Comparison of ENCODE assay signal across 1 cellular context in genomic region chr10:53846809-53847208, GRCh38.
TF ChIP-seq lines count a peak whose summit lies in the region.

No MANE protein-coding gene starts in this region.

TF ChIP-seq in GM23338, 12 proteins besides CTCF, POLR2A, EP300 and RAD21:
- TF ChIP-seq, protein P1, sequence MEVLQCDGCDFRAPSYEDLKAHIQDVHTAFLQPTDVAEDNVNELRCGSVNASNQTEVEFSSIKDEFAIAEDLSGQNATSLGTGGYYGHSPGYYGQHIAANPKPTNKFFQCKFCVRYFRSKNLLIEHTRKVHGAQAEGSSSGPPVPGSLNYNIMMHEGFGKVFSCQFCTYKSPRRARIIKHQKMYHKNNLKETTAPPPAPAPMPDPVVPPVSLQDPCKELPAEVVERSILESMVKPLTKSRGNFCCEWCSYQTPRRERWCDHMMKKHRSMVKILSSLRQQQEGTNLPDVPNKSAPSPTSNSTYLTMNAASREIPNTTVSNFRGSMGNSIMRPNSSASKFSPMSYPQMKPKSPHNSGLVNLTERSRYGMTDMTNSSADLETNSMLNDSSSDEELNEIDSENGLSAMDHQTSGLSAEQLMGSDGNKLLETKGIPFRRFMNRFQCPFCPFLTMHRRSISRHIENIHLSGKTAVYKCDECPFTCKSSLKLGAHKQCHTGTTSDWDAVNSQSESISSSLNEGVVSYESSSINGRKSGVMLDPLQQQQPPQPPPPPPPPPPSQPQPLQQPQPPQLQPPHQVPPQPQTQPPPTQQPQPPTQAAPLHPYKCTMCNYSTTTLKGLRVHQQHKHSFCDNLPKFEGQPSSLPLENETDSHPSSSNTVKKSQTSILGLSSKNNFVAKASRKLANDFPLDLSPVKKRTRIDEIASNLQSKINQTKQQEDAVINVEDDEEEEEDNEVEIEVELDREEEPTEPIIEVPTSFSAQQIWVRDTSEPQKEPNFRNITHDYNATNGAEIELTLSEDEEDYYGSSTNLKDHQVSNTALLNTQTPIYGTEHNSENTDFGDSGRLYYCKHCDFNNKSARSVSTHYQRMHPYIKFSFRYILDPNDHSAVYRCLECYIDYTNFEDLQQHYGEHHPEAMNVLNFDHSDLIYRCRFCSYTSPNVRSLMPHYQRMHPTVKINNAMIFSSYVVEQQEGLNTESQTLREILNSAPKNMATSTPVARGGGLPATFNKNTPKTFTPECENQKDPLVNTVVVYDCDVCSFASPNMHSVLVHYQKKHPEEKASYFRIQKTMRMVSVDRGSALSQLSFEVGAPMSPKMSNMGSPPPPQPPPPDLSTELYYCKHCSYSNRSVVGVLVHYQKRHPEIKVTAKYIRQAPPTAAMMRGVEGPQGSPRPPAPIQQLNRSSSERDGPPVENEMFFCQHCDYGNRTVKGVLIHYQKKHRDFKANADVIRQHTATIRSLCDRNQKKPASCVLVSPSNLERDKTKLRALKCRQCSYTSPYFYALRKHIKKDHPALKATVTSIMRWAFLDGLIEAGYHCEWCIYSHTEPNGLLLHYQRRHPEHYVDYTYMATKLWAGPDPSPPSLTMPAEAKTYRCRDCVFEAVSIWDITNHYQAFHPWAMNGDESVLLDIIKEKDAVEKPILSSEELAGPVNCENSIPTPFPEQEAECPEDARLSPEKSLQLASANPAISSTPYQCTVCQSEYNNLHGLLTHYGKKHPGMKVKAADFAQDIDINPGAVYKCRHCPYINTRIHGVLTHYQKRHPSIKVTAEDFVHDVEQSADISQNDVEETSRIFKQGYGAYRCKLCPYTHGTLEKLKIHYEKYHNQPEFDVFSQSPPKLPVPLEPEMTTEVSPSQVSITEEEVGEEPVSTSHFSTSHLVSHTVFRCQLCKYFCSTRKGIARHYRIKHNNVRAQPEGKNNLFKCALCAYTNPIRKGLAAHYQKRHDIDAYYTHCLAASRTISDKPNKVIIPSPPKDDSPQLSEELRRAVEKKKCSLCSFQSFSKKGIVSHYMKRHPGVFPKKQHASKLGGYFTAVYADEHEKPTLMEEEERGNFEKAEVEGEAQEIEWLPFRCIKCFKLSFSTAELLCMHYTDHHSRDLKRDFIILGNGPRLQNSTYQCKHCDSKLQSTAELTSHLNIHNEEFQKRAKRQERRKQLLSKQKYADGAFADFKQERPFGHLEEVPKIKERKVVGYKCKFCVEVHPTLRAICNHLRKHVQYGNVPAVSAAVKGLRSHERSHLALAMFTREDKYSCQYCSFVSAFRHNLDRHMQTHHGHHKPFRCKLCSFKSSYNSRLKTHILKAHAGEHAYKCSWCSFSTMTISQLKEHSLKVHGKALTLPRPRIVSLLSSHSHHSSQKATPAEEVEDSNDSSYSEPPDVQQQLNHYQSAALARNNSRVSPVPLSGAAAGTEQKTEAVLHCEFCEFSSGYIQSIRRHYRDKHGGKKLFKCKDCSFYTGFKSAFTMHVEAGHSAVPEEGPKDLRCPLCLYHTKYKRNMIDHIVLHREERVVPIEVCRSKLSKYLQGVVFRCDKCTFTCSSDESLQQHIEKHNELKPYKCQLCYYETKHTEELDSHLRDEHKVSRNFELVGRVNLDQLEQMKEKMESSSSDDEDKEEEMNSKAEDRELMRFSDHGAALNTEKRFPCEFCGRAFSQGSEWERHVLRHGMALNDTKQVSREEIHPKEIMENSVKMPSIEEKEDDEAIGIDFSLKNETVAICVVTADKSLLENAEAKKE (CRISPR knock-in tag; IDR thresholded peaks at IDR 0.05): no peak
- TF ChIP-seq JUNB (IDR thresholded peaks at IDR 0.05; ENCODE audit: unreplicated experiment) (no peak), ZNF114 (CRISPR knock-in tag; IDR thresholded peaks at IDR 0.05) (no peak), EZH2 (IDR thresholded peaks at IDR 0.05; ENCODE audit: low read depth, unreplicated experiment) (no peak)
